ENCODE assay signal across 14 cellular contexts in genomic region chr17:82915010-82915696, GRCh38.
A peak's percentile ranks its signal among the peaks of the same experiment; 100 is the strongest.
DNase-seq lines count a peak whose midpoint lies in the region; ATAC-seq, FAIRE-seq and TF ChIP-seq lines count a peak whose summit lies in the region.
"Had no signal": no experiment of that assay in that cellular context is flagged by ENCODE, and none has a peak within 500 bp of the region (broad histone marks: within the 10 kb centered on the region; RNA-seq: fewer than 3 reads in every experiment).

No MANE protein-coding gene starts in this region.

- CTCF ChIA-PET in GM12878 (lab: Yijun Ruan, JAX): interaction anchor here (0.8 to 3.4 kb wide), 10 partner anchors 40 to 285 kb away, joined by 3 to 25 read pairs (median 5); no protein-coding TSS in a partner anchor

- no peak overlapping the region for H4K8ac ChIP-seq in mesendoderm (ENCODE audit: low read depth, low read length)

- DNase-seq in H7 (peak; percentile 89), GM12878 (ENCODE audit: low read depth, low spot score) (peak; percentile 11), mesendoderm (peak; percentile 7), NCI-H526 (lab: John Stamatoyannopoulos, UW) (no peak), NCI-H69 (lab: John Stamatoyannopoulos, UW) (no peak), SIG-M5 treated with dmso at 0.1 percent for 504 hours (lab: John Stamatoyannopoulos, UW; ENCODE audit: unreplicated experiment) (no peak)
- DNase-seq: CD8-positive, alpha-beta T cell; effector memory CD4-positive, alpha-beta T cell; GDM1; MG63; stimulated activated naive CD8-positive, alpha-beta T cell treated with anti-CD3 and anti-CD28 coated beads, Interleukin-15, amount 100 ng/mL, for 72 hours; T-helper 1 cell had no signal

- H3K18ac ChIP-seq in mesendoderm (ENCODE audit: low read length): no peak overlapping the region

- no peak overlapping the region for H2BK120ac ChIP-seq in mesendoderm (ENCODE audit: low read depth, low read length)

- TF ChIP-seq POLR2A in GM12878 (IDR thresholded peaks at IDR 0.05; ENCODE audit: low read depth, low read length): no peak

- H3K27me3 ChIP-seq in BLaER1 (no peaks in the 10 kb centered on the region), H7 (ENCODE audit: control insufficient read depth, insufficient read depth, low read length) (no peaks in the 10 kb centered on the region), GM12878 (replicated peaks in 1 of 2; ENCODE audit: control insufficient read depth in 2 of 2, insufficient read depth in 2 of 2, low read length in 1 of 2) (no peaks in the 10 kb centered on the region), mesendoderm (ENCODE audit: insufficient read depth, low read length, poor library complexity) (no peaks in the 10 kb centered on the region)
- H3K27me3 ChIP-seq: MG63 had no signal

- no TSS peak for BruUV-seq in GM12878 (replicated peaks; lab: Mats Ljungman, UMichigan)

- peak overlapping the region; percentile 57 for H3K4me3 ChIP-seq in BLaER1
- no peak overlapping the region for H3K4me3 ChIP-seq in H7 (ENCODE audit: insufficient read depth, low read depth, low read length)
- no peak overlapping the region for H3K4me3 ChIP-seq in GM12878
- H3K4me3 ChIP-seq in mesendoderm (ENCODE audit: low read length): no peak overlapping the region
- H3K4me3 ChIP-seq: MG63 had no signal

- H3K4me1 ChIP-seq in BLaER1: peaks cover 87% of the 10 kb centered on the region
- peaks cover 28% of the 10 kb centered on the region for H3K4me1 ChIP-seq in GM12878 (ENCODE audit: control insufficient read depth, insufficient read depth, low read length)
- no peaks in the 10 kb centered on the region for H3K4me1 ChIP-seq in mesendoderm (ENCODE audit: control insufficient read depth, low read depth, low read length)

- H3K79me2 ChIP-seq in GM12878 (ENCODE audit: control insufficient read depth, insufficient read depth, low read length) (no peaks in the 10 kb centered on the region), mesendoderm (ENCODE audit: control insufficient read depth, insufficient read depth, low read length) (no peaks in the 10 kb centered on the region)

- H3K27ac ChIP-seq in BLaER1 (peak overlapping the region; percentile 63), GM12878 (ENCODE audit: control insufficient read depth, insufficient read depth) (no peak overlapping the region; the same call in 1 of the 2 replicates), mesendoderm (ENCODE audit: low read depth, low read length) (no peak overlapping the region)

- H2BK5ac ChIP-seq in mesendoderm (ENCODE audit: low read length): no peak overlapping the region

- H2AK5ac ChIP-seq in mesendoderm (ENCODE audit: low read length): no peak overlapping the region

- H4K5ac ChIP-seq in mesendoderm (ENCODE audit: low read length): no peak overlapping the region

- H3K9me3 ChIP-seq in BLaER1 (no peaks in the 10 kb centered on the region), GM12878 (replicated peaks; ENCODE audit: control insufficient read depth, insufficient read depth, low read length) (no peaks in the 10 kb centered on the region)
- H3K9me3 ChIP-seq: MG63 had no signal

- H3K4me2 ChIP-seq in BLaER1 (peak overlapping the region; percentile 99), GM12878 (ENCODE audit: control insufficient read depth, insufficient read depth) (peak overlapping the region; percentile 60), mesendoderm (ENCODE audit: low read length) (no peak overlapping the region)

- TF ChIP-seq CTCF in GM12878 (IDR thresholded peaks at IDR 0.05 in 2 of 3, conservative IDR thresholded peaks at IDR 0.05 in 1 of 3; ENCODE audit: control insufficient read depth in 2 of 3, extremely low read depth in 1 of 3, insufficient read depth in 1 of 3, low read depth in 3 of 3, low read length in 3 of 3): peak; percentile 25 to 37 (median 34); a peak in 3 of 6 replicates

- H4K20me1 ChIP-seq in BLaER1 (peaks cover 86% of the 10 kb centered on the region), GM12878 (ENCODE audit: control insufficient read depth, insufficient read depth) (no peaks in the 10 kb centered on the region)

- no peak overlapping the region for H3K23ac ChIP-seq in mesendoderm (ENCODE audit: low read length)

- H3K36me3 ChIP-seq in BLaER1 (peaks cover 39% of the 10 kb centered on the region), H7 (replicated peaks; ENCODE audit: control insufficient read depth, insufficient read depth, low read length) (peaks cover 13% of the 10 kb centered on the region), GM12878 (ENCODE audit: control insufficient read depth in 2 of 2, insufficient read depth in 2 of 2, low read length in 1 of 2) (peaks cover 2 to 15% of the 10 kb centered on the region in 2 experiments; a peak in 3 of 4 replicates), mesendoderm (ENCODE audit: control insufficient read depth, insufficient read depth, low read length) (peaks cover 3% of the 10 kb centered on the region)

- POLR2A ChIA-PET in GM12878 (lab: Charles Lee): no interaction called here

- SMC1A ChIA-PET in GM12878 (lab: Charles Lee; ENCODE audit: uncharacterized antibody, unreplicated experiment): interaction anchor here (1.0 to 2.8 kb wide), 8 partner anchors 30 to 212 kb away, joined by 3 to 18 read pairs (median 3); no protein-coding TSS in a partner anchor

- WGBS in GM12878 (ENCODE audit: insufficient coverage, insufficient replicate concordance, low lambda C conversion rate, missing lambda C conversion rate): 75% methylated on average over 29 of the region's 29 CpGs
- WGBS in mesendoderm (ENCODE audit: extremely low coverage, insufficient coverage, low lambda C conversion rate): no CpG with 5 or more reads among the region's 29 CpGs

- TF ChIP-seq RAD21 in GM12878 (IDR thresholded peaks at IDR 0.05; ENCODE audit: insufficient read depth, low read depth, low read length): no peak

- RAD21 ChIA-PET in GM12878 (lab: Charles Lee; ENCODE audit: unreplicated experiment): interaction anchor here (0.9 to 2.9 kb wide), 4 partner anchors 51 to 134 kb away, joined by 3 to 24 read pairs (median 4); no protein-coding TSS in a partner anchor

- FAIRE-seq in GM12878 (lab: Jason Lieb, UNC): no peak

- H3K9ac ChIP-seq in BLaER1: peak overlapping the region; percentile 67
- H3K9ac ChIP-seq in GM12878 (ENCODE audit: control insufficient read depth, insufficient read depth, low read length): no peak overlapping the region
- no peak overlapping the region for H3K9ac ChIP-seq in mesendoderm (ENCODE audit: low read length)

- no peak overlapping the region for H2BK15ac ChIP-seq in mesendoderm (replicated peaks; ENCODE audit: low read depth)

- H3K56ac ChIP-seq in mesendoderm (ENCODE audit: low read length): no peak overlapping the region

- intact Hi-C loops in GM12878 (cut with micrococcal nuclease; ENCODE audit: unreplicated experiment): loop anchor here (2.0 kb wide), 1 partner anchor 50 kb away; no protein-coding TSS in a partner anchor

- peak; percentile 60 for ATAC-seq in GM12878
- no peak for ATAC-seq in GM19324 (IDR thresholded peaks at IDR 0.05; ENCODE audit: low FRiP score, unreplicated experiment)
- ATAC-seq: CD8-positive, alpha-beta T cell; stimulated activated naive CD8-positive, alpha-beta T cell treated with anti-CD3 and anti-CD28 coated beads, Interleukin-15, amount 100 ng/mL, for 72 hours had no signal

- in situ Hi-C loops in GM12878 (cut with MboI): no loop called here

- no peaks in the 10 kb centered on the region for H3K79me1 ChIP-seq in mesendoderm (ENCODE audit: low read length)

- H2AFZ ChIP-seq in GM12878 (ENCODE audit: control insufficient read depth, low read depth, low read length): peak overlapping the region; percentile 18; the same call in 1 of the 2 replicates

- no peak overlapping the region for H3K4ac ChIP-seq in mesendoderm (ENCODE audit: low read depth, low read length)

- TF ChIP-seq EP300 in GM12878 (IDR thresholded peaks at IDR 0.05; ENCODE audit: borderline replicate concordance in 1 of 2, control insufficient read depth in 1 of 2, low read depth in 2 of 2, low read length in 2 of 2): no peak

TF ChIP-seq in GM12878, 131 proteins besides CTCF, POLR2A, EP300 and RAD21 (continues in another document):
- TF ChIP-seq RUNX3 (IDR thresholded peaks at IDR 0.05; ENCODE audit: low read length) (peak; percentile 46; the same call in 1 of the 2 replicates), EED (IDR thresholded peaks at IDR 0.05; ENCODE audit: low read depth) (0 out of 2 replicates have a peak, but pooled peaks have one; percentile 14), CBX5 (IDR thresholded peaks at IDR 0.05; ENCODE audit: low read depth) (no peak), MTA2 (IDR thresholded peaks at IDR 0.05; ENCODE audit: low read depth) (no peak), ZBTB40 (IDR thresholded peaks at IDR 0.05; ENCODE audit: borderline replicate concordance) (no peak), ESRRA (IDR thresholded peaks at IDR 0.05; ENCODE audit: low read length) (no peak)

Comparison
In these comparisons a context has a peak if more than half of its experiments do, and no peak if none do; other contexts are left out.
1. DNase-seq: peak in H7 (single experiment), GM12878 (single experiment) and mesendoderm (single experiment); none in NCI-H526 (0 of 2), NCI-H69 (single experiment) and SIG-M5 treated with dmso at 0.1 percent for 504 hours (single experiment).